ENCODE assay signal across 23 cellular contexts in the genomic region with DNA sequence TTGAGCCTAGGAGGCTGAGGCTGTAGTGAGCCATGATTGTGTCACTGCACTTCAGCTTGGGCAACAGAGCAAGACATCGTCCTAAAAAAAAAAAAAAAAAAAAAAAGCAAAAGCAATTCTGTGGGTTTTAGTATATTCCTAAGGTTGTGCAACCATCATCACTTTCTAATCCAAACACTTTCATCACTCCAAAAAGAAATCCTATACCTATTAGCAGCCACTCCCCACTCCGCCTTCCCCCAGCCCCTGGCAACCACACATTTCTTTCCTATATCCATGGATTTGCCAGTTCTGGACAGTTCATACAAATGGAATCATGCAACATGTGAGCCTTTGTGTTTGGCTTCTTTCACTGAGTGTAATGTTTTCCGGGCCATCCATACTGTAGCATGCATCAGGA. TPM values are rescaled to one million over a fixed set of nuclear protein-coding genes. Genes with fewer than 3 reads are reported as not detected.
DNase-seq lines count a peak whose midpoint lies in the region; ATAC-seq and TF ChIP-seq lines count a peak whose summit lies in the region.
"Had no signal": no experiment of that assay in that cellular context is flagged by ENCODE, and none has a peak within 500 bp of the region (broad histone marks: within the 10 kb centered on the region; RNA-seq: fewer than 3 reads in every experiment).

No MANE protein-coding gene starts in this region.

- H3K4me1 ChIP-seq in mesenchymal stem cell (ENCODE audit: control insufficient read depth, insufficient read depth, low read depth, low read length) (no peaks in the 10 kb centered on the region), left lung (no peaks in the 10 kb centered on the region)
- H3K4me1 ChIP-seq: Caco-2, SJCRH30 had no signal

- TF ChIP-seq CTCF in left lung (IDR thresholded peaks at IDR 0.05) (no peak), dorsolateral prefrontal cortex (IDR thresholded peaks at IDR 0.05 in 54 of 56, conservative IDR thresholded peaks at IDR 0.05 in 2 of 56; ENCODE audit: low read depth in 1 of 56, partially characterized antibody in 56 of 56) (no peak)

- H3K4ac ChIP-seq in mesenchymal stem cell (ENCODE audit: low read depth in 1 of 2, low read length in 2 of 2) = no peak overlapping the region

- ATAC-seq in left lung = no peak
- ATAC-seq: Panc1 had no signal

- H3K4me3 Mint-ChIP-seq in activated T-helper 2 cell treated with anti-CD3 and anti-CD28 coated beads, Interferon-gamma antibody, Interleukin-2, Interleukin-4, amounts not matched to agents 10 μg/mL and 5 μg/mL and 100 μg/mL, durations not matched to agents 14 hours and 24 hours and 36 hours (ENCODE audit: low read depth) = no peak overlapping the region
- H3K4me3 Mint-ChIP-seq: CD4-positive, alpha-beta memory T cell had no signal

- no peaks in the 10 kb centered on the region for H3K4me1 Mint-ChIP-seq in activated T-helper 2 cell treated with anti-CD3 and anti-CD28 coated beads, Interferon-gamma antibody, Interleukin-2, Interleukin-4, amounts not matched to agents 10 μg/mL and 5 μg/mL and 100 μg/mL, durations not matched to agents 14 hours and 24 hours and 36 hours (ENCODE audit: low read depth)

- H3K27me3 Mint-ChIP-seq in activated T-helper 2 cell treated with anti-CD3 and anti-CD28 coated beads, Interferon-gamma antibody, Interleukin-2, Interleukin-4, amounts not matched to agents 10 μg/mL and 5 μg/mL and 100 μg/mL, durations not matched to agents 14 hours and 24 hours and 36 hours (ENCODE audit: low read depth) = peaks cover 9% of the 10 kb centered on the region

- no peak overlapping the region for H3K9ac ChIP-seq in mesenchymal stem cell (ENCODE audit: low read length)
- H3K9ac ChIP-seq: BLaER1 treated with 17β-estradiol and CSF1 and Interleukin-3, amounts not matched to agents 10 nM and 100 nM had no signal

- no peak overlapping the region for H2BK120ac ChIP-seq in mesenchymal stem cell (ENCODE audit: low read depth, low read length)

- no peak overlapping the region for H3K18ac ChIP-seq in mesenchymal stem cell (ENCODE audit: low read depth in 1 of 2, low read length in 2 of 2)

- H3K27ac ChIP-seq in mesenchymal stem cell (ENCODE audit: low read length, poor library complexity, severe bottlenecking) = no peak overlapping the region
- H3K27ac ChIP-seq in left lung = no peak overlapping the region
- H3K27ac ChIP-seq in dorsolateral prefrontal cortex = no peak overlapping the region
- H3K27ac ChIP-seq: BLaER1 treated with 17β-estradiol and CSF1 and Interleukin-3, amounts not matched to agents 10 nM and 100 nM; SJCRH30 had no signal

- no peak overlapping the region for H2AK5ac ChIP-seq in mesenchymal stem cell (ENCODE audit: low read length, severe bottlenecking)

- no peak overlapping the region for H4K91ac ChIP-seq in mesenchymal stem cell (ENCODE audit: low read length)

- H3K36me3 Mint-ChIP-seq in activated T-helper 2 cell treated with anti-CD3 and anti-CD28 coated beads, Interferon-gamma antibody, Interleukin-2, Interleukin-4, amounts not matched to agents 10 μg/mL and 5 μg/mL and 100 μg/mL, durations not matched to agents 14 hours and 24 hours and 36 hours (ENCODE audit: low read depth) = no peaks in the 10 kb centered on the region
- H3K36me3 Mint-ChIP-seq: CD4-positive, alpha-beta memory T cell had no signal

- no peak overlapping the region for H2BK15ac ChIP-seq in mesenchymal stem cell (ENCODE audit: low read depth, poor library complexity, severe bottlenecking)

- H3K9me3 ChIP-seq in MG63 = no peaks in the 10 kb centered on the region
- no peaks in the 10 kb centered on the region for H3K9me3 ChIP-seq in mesenchymal stem cell (ENCODE audit: control insufficient read depth, low read length)
- no peaks in the 10 kb centered on the region for H3K9me3 ChIP-seq in left lung
- H3K9me3 ChIP-seq: BLaER1 treated with 17β-estradiol and CSF1 and Interleukin-3, amounts not matched to agents 10 nM and 100 nM; Caco-2; SJCRH30 had no signal

- H3K4me3 ChIP-seq in H7 (ENCODE audit: insufficient read depth, low read depth, low read length) (no peak overlapping the region), MG63 (no peak overlapping the region), mesenchymal stem cell (ENCODE audit: insufficient read depth in 1 of 2, low read depth in 1 of 2, low read length in 2 of 2) (no peak overlapping the region), left lung (no peak overlapping the region), dorsolateral prefrontal cortex (no peak overlapping the region)
- H3K4me3 ChIP-seq: BLaER1 treated with 17β-estradiol and CSF1 and Interleukin-3, amounts not matched to agents 10 nM and 100 nM; SJCRH30 had no signal

- WGBS in mesenchymal stem cell = 91% methylated on average over 2 of the region's 3 CpGs

- no peaks in the 10 kb centered on the region for H3K79me1 ChIP-seq in mesenchymal stem cell (replicated peaks; ENCODE audit: low read length, poor library complexity, severe bottlenecking)

- no peaks in the 10 kb centered on the region for H3K9me3 Mint-ChIP-seq in activated T-helper 2 cell treated with anti-CD3 and anti-CD28 coated beads, Interferon-gamma antibody, Interleukin-2, Interleukin-4, amounts not matched to agents 10 μg/mL and 5 μg/mL and 100 μg/mL, durations not matched to agents 14 hours and 24 hours and 36 hours

- no peak overlapping the region for H2AFZ ChIP-seq in mesenchymal stem cell (ENCODE audit: low read depth, low read length)

- no peak overlapping the region for H2BK12ac ChIP-seq in mesenchymal stem cell (ENCODE audit: low read length in 2 of 2)

- H4K8ac ChIP-seq in mesenchymal stem cell (ENCODE audit: low read length) = no peak overlapping the region

- no peak overlapping the region for H3K23ac ChIP-seq in mesenchymal stem cell (ENCODE audit: low read length in 2 of 2)

- intact Hi-C loops in left lung (cut with DNase I) = no loop called here
- intact Hi-C loops in activated T-helper 2 cell treated with anti-CD3 and anti-CD28 coated beads, Interferon-gamma antibody, Interleukin-2, Interleukin-4, amounts not matched to agents 10 μg/mL and 5 μg/mL and 100 μg/mL, durations not matched to agents 14 hours and 24 hours and 36 hours (cut with micrococcal nuclease) = no loop called here
- intact Hi-C loops in dorsolateral prefrontal cortex (cut with DNase I) = no loop called here

- H2BK5ac ChIP-seq in mesenchymal stem cell (ENCODE audit: low read depth, low read length, poor library complexity, severe bottlenecking) = no peak overlapping the region

- H3K27me3 ChIP-seq in H7 (ENCODE audit: control insufficient read depth, insufficient read depth, low read length) = peaks cover 2% of the 10 kb centered on the region; the same call in 1 of the 2 replicates
- 0 out of 2 replicates have a peak, but pooled peaks cover 3% of the 10 kb centered on the region for H3K27me3 ChIP-seq in MG63
- H3K27me3 ChIP-seq in mesenchymal stem cell (ENCODE audit: control insufficient read depth in 1 of 2, insufficient read depth in 1 of 2, low read length in 2 of 2) = peaks cover 34 to 46% of the 10 kb centered on the region in 2 experiments
- H3K27me3 ChIP-seq in left lung = peaks cover 0 to 28% of the 10 kb centered on the region in 2 donors
- H3K27me3 ChIP-seq in dorsolateral prefrontal cortex = peaks cover 0 to 20% (median 0%) of the 10 kb centered on the region in 45 donors
- H3K27me3 ChIP-seq: BLaER1 treated with 17β-estradiol and CSF1 and Interleukin-3, amounts not matched to agents 10 nM and 100 nM had no signal

- H3K27ac Mint-ChIP-seq in activated T-helper 2 cell treated with anti-CD3 and anti-CD28 coated beads, Interferon-gamma antibody, Interleukin-2, Interleukin-4, amounts not matched to agents 10 μg/mL and 5 μg/mL and 100 μg/mL, durations not matched to agents 14 hours and 24 hours and 36 hours = no peak overlapping the region

- H3K4me2 ChIP-seq in mesenchymal stem cell (ENCODE audit: low read length, poor library complexity, severe bottlenecking) = no peak overlapping the region
- H3K4me2 ChIP-seq: BLaER1 treated with 17β-estradiol and CSF1 and Interleukin-3, amounts not matched to agents 10 nM and 100 nM had no signal

- DNase-seq in H7 (peak; percentile 0), MG63 (peak; percentile 31), fibroblast of gingiva (ENCODE audit: low read depth) (peak; percentile 87), mesenchymal stem cell (peak; percentile 15), left lung (no peak), dorsolateral prefrontal cortex (no peak), 8988T (no peak)
- no peak for DNase-seq in activated T-helper 2 cell treated with anti-CD3 and anti-CD28 coated beads, Interferon-gamma antibody, Interleukin-2, Interleukin-4, amounts not matched to agents 10 μg/mL and 5 μg/mL and 100 μg/mL, durations not matched to agents 14 hours and 24 hours and 36 hours (ENCODE audit: low spot score)
- DNase-seq: Caco-2; CD4-positive, alpha-beta memory T cell; DMS 273 treated with DMSO at 0.1 percent for 48 hours; DMS79 treated with DMSO at 0.1 percent for 48 hours; NCI-H1105; NCI-H146; NCI-H2029 treated with DMSO at 0.1 percent for 48 hours; NCI-H2171; NCI-H345; NCI-H524; NCI-H774; NK-92 treated with Interleukin-12 subunit alpha and Interleukin-12 subunit beta, amount 100 ng/mL, for 24 hours; SJCRH30 had no signal

- no peak overlapping the region for H3K14ac ChIP-seq in mesenchymal stem cell (ENCODE audit: low read length in 2 of 2)

- H3K36me3 ChIP-seq in H7 (replicated peaks; ENCODE audit: control insufficient read depth, insufficient read depth, low read length) = no peaks in the 10 kb centered on the region
- no peaks in the 10 kb centered on the region for H3K36me3 ChIP-seq in MG63
- no peaks in the 10 kb centered on the region for H3K36me3 ChIP-seq in mesenchymal stem cell (ENCODE audit: control insufficient read depth in 1 of 2, insufficient read depth in 2 of 2, low read depth in 1 of 2, low read length in 2 of 2)
- no peaks in the 10 kb centered on the region for H3K36me3 ChIP-seq in left lung
- H3K36me3 ChIP-seq: BLaER1 treated with 17β-estradiol and CSF1 and Interleukin-3, amounts not matched to agents 10 nM and 100 nM; SJCRH30 had no signal

RNA-seq across cellular contexts. Expression of gene ZAN, which starts 20.4 kb away (rescaled TPM):
- total RNA-seq in H7 (2014; rRNA removed; shearing (Covaris generic)) = 0.03 TPM in 1 of 2 replicates, not detected in the other
- not detected in 2 replicates for total RNA-seq in MG63 (2014; rRNA removed; shearing (Covaris generic); ENCODE audit: low replicate concordance)
- not detected for polyA plus RNA-seq in mesenchymal stem cell (2013, experiment 1 of 2)
- not detected for polyA plus RNA-seq in mesenchymal stem cell (2013, experiment 2 of 2)
- total RNA-seq in left lung = not detected
- not detected in 2 replicates for total RNA-seq in activated T-helper 2 cell treated with anti-CD3 and anti-CD28 coated beads, Interferon-gamma antibody, Interleukin-2, Interleukin-4, amounts not matched to agents 10 μg/mL and 5 μg/mL and 100 μg/mL, durations not matched to agents 14 hours and 24 hours and 36 hours
- total RNA-seq in dorsolateral prefrontal cortex = not detected
- total RNA-seq: Caco-2; CD4-positive, alpha-beta memory T cell; SJCRH30 had no signal
- polyA plus RNA-seq: CD4-positive, alpha-beta memory T cell had no signal

RNA-seq across cellular contexts. Expression of gene EPO, which starts 33.5 kb away (rescaled TPM):
- total RNA-seq in H7 (2014; rRNA removed; shearing (Covaris generic)) = 0.15 TPM in 1 of 2 replicates, not detected in the other
- not detected in 2 replicates for total RNA-seq in MG63 (2014; rRNA removed; shearing (Covaris generic); ENCODE audit: low replicate concordance)
- polyA plus RNA-seq in mesenchymal stem cell (2013, experiment 1 of 2) = 0.03 TPM
- 0.03 TPM for polyA plus RNA-seq in mesenchymal stem cell (2013, experiment 2 of 2)
- total RNA-seq in left lung = not detected
- 0.14 TPM in 1 of 2 replicates, not detected in the other for total RNA-seq in activated T-helper 2 cell treated with anti-CD3 and anti-CD28 coated beads, Interferon-gamma antibody, Interleukin-2, Interleukin-4, amounts not matched to agents 10 μg/mL and 5 μg/mL and 100 μg/mL, durations not matched to agents 14 hours and 24 hours and 36 hours
- total RNA-seq in dorsolateral prefrontal cortex = 1 to 10 TPM in 1 of 120 experiments, under 1 TPM in 9, not detected in 110; 0.33 to 1.0 (median 0.47) TPM
- total RNA-seq: CD4-positive, alpha-beta memory T cell; SJCRH30 had no signal
- polyA plus RNA-seq: CD4-positive, alpha-beta memory T cell had no signal

RNA-seq across cellular contexts. Expression of gene POP7, which starts 47.8 kb away (rescaled TPM):
- 95.0 and 128 TPM in 2 replicates for total RNA-seq in H7 (2014; rRNA removed; shearing (Covaris generic))
- 41.5 and 92.8 TPM in 2 replicates for total RNA-seq in MG63 (2014; rRNA removed; shearing (Covaris generic); ENCODE audit: low replicate concordance)
- polyA plus RNA-seq in mesenchymal stem cell (2013, experiment 1 of 2) = 32.8 TPM
- polyA plus RNA-seq in mesenchymal stem cell (2013, experiment 2 of 2) = 33.6 TPM
- total RNA-seq in left lung (10 to 100 TPM; 22.4 to 29.7 TPM), dorsolateral prefrontal cortex (10 to 100 TPM; 20.7 to 61.9 (median 42.4) TPM)
- 67.6 and 68.7 TPM in 2 replicates for total RNA-seq in activated T-helper 2 cell treated with anti-CD3 and anti-CD28 coated beads, Interferon-gamma antibody, Interleukin-2, Interleukin-4, amounts not matched to agents 10 μg/mL and 5 μg/mL and 100 μg/mL, durations not matched to agents 14 hours and 24 hours and 36 hours

RNA-seq across cellular contexts. Expression of gene GIGYF1, which starts 59.7 kb away (rescaled TPM):
- 48.2 and 66.4 TPM in 2 replicates for total RNA-seq in H7 (2014; rRNA removed; shearing (Covaris generic))
- 9.1 and 9.2 TPM in 2 replicates for total RNA-seq in MG63 (2014; rRNA removed; shearing (Covaris generic); ENCODE audit: low replicate concordance)
- polyA plus RNA-seq in mesenchymal stem cell (2013, experiment 1 of 2) = 13.2 TPM
- 12.0 TPM for polyA plus RNA-seq in mesenchymal stem cell (2013, experiment 2 of 2)
- 10 to 100 TPM; 28.3 to 33.0 TPM for total RNA-seq in left lung
- total RNA-seq in activated T-helper 2 cell treated with anti-CD3 and anti-CD28 coated beads, Interferon-gamma antibody, Interleukin-2, Interleukin-4, amounts not matched to agents 10 μg/mL and 5 μg/mL and 100 μg/mL, durations not matched to agents 14 hours and 24 hours and 36 hours = 51.0 and 53.9 TPM in 2 replicates
- 10 to 100 TPM; 35.0 to 77.6 (median 49.7) TPM for total RNA-seq in dorsolateral prefrontal cortex

Comparison
In these comparisons a context has a peak if more than half of its experiments do, and no peak if none do; other contexts are left out.
1. DNase-seq: peak in H7 (single experiment), MG63 (single experiment), fibroblast of gingiva (single experiment) and mesenchymal stem cell (single experiment); none in left lung (0 of 2), activated T-helper 2 cell treated with anti-CD3 and anti-CD28 coated beads, Interferon-gamma antibody, Interleukin-2, Interleukin-4, amounts not matched to agents 10 μg/mL and 5 μg/mL and 100 μg/mL, durations not matched to agents 14 hours and 24 hours and 36 hours (single experiment), dorsolateral prefrontal cortex (0 of 10) and 8988T (single experiment).